In genomic region chr10:43032613-43033012, GRCh38 we compare ENCODE assay signal across 8 cellular contexts. TPM values are rescaled to one million over a fixed set of nuclear protein-coding genes. Genes with fewer than 3 reads are reported as not detected.
"Had no signal": no experiment of that assay in that cellular context is flagged by ENCODE, and none has a peak within 500 bp of the region (broad histone marks: within the 10 kb centered on the region; RNA-seq: fewer than 3 reads in every experiment).

No MANE protein-coding gene starts in this region.

- H3K4me3 ChIP-seq: K562 had no signal

- ATAC-seq: K562 had no signal

- H3K4me3 Mint-ChIP-seq: IgD-negative memory B cell had no signal

- H3K27ac ChIP-seq: HL-60 had no signal

- H3K27ac Mint-ChIP-seq: IgD-negative memory B cell had no signal

- DNase-seq: IMR-90, KBM-7, KG1 had no signal

- FAIRE-seq: HTR-8/SVneo, K562 had no signal

RNA-seq across cellular contexts. Expression of gene RET, which starts 44.3 kb away (rescaled TPM):
- total RNA-seq: HT-29 had no signal
- polyA plus RNA-seq: K562 had no signal
